ENCODE assay signal across 1 cellular context in the genomic region with DNA sequence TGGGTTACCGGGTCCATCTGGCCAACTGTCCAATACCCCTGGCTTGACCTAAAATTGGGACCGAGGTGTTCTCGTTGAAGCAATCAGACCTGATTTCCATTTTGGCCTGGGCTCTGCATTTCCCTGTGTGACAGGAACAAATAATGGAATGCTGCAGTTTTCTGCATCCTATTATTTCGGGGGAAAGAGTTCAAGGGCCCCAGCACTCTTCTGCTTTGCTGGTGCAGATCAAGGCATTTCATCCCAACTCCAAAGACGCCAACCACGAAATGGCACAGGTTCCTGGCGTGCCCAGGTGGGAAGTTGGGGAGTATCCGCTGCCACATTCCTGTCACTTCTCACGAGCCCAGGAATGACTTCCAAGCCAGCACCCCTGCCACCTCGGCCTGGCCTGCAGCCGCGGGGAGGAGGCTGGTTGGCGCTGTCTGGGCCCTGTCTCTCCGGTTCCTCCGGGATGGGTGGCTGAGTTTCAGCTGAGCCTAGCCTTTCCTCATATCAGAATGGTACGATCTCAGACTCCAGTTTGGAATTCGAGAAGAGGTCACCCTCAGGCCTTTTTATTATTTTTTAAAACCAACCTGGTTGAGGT.
TF ChIP-seq lines count a peak whose summit lies in the region.

No MANE protein-coding gene starts in this region.

TF ChIP-seq in HepG2, 621 proteins besides CTCF, POLR2A, EP300 and RAD21:
- TF ChIP-seq ZBTB1 (CRISPR knock-in tag; IDR thresholded peaks at IDR 0.05; ENCODE audit: borderline replicate concordance) (no peak), BCL3 (CRISPR knock-in tag; IDR thresholded peaks at IDR 0.05) (no peak), SMC3 (IDR thresholded peaks at IDR 0.05; ENCODE audit: low read length) (no peak), ZZZ3 (CRISPR knock-in tag; IDR thresholded peaks at IDR 0.05; ENCODE audit: borderline replicate concordance) (no peak), ZNF878 (CRISPR knock-in tag; IDR thresholded peaks at IDR 0.05) (no peak), KMT2A (CRISPR knock-in tag; IDR thresholded peaks at IDR 0.05) (no peak), ZFP90 (CRISPR knock-in tag; IDR thresholded peaks at IDR 0.05; ENCODE audit: borderline replicate concordance) (no peak), CHD2 (IDR thresholded peaks at IDR 0.05; ENCODE audit: low read depth, low read length) (no peak), PRDM15 (CRISPR knock-in tag; IDR thresholded peaks at IDR 0.05) (no peak), ZNF720 (CRISPR knock-in tag; IDR thresholded peaks at IDR 0.05) (no peak), ZNF570 (CRISPR knock-in tag; IDR thresholded peaks at IDR 0.05; ENCODE audit: borderline replicate concordance) (no peak), ISX (CRISPR knock-in tag; conservative IDR thresholded peaks at IDR 0.05) (no peak)
